16 cellular contexts compared by ENCODE assay signal in the genomic region with DNA sequence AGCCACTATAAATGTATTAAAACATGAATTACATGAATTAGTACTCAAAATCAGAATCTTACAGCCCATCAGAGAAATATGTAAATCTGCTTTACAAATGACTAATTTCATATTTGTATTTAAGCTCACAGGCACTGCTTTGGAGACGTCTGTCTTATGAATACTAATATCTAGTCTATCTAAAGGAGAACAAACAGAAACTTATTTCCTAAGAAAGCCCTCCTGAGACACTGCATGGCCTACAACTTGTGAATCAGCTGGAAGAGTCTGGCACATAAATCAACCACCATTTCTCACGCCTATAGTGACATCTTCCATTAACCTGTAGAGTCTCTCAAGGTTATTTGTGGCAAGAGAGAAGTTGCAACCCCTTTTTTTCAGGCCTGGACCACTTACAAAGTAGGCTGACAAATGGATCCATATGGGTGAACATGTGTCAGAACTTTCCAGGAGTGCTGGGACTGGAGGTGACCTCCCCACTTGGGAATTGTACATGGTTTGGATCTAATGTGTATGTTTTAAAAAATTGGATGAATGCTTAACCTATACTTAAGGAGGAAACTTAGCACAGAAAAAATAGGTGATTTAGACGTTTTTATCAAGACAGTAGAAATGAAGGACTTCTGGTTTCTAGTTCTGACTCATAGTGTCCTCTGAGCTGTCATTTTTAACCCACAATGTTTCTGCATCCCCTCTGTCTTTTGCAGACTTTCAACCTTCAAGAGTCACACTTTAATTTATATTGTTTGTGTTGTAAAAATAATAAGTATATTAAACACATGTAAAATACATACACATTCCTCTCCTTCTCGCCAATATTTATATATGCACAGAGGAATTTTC.
DNase-seq lines count a peak whose midpoint lies in the region; ATAC-seq, FAIRE-seq and TF ChIP-seq lines count a peak whose summit lies in the region.
"Had no signal": no experiment of that assay in that cellular context is flagged by ENCODE, and none has a peak within 500 bp of the region (broad histone marks: within the 10 kb centered on the region; RNA-seq: fewer than 3 reads in every experiment).

No MANE protein-coding gene starts in this region.

- ATAC-seq in HG03280 (IDR thresholded peaks at IDR 0.05; ENCODE audit: unreplicated experiment) (peak; percentile 77), pancreas (no peak)
- ATAC-seq: T-helper 17 cell had no signal

- intact Hi-C loops in left ventricle myocardium inferior (cut with micrococcal nuclease) (no loop called here), cardiac septum (cut with DNase I) (loop anchor here (10.0 kb wide), 1 partner anchor 263 kb away; no protein-coding TSS in a partner anchor), pancreas (cut with DNase I) (no loop called here)

- WGBS in pancreas, 2 donors: 70 to 72% methylated on average over 4 of the region's 4 CpGs

- H3K36me3 ChIP-seq in left ventricle myocardium inferior (no peaks in the 10 kb centered on the region), HEK293 (ENCODE audit: control insufficient read depth in 2 of 2, insufficient read depth in 1 of 2, low read length in 2 of 2) (no peaks in the 10 kb centered on the region), pancreas (no peaks in the 10 kb centered on the region)
- H3K36me3 ChIP-seq: brain microvascular endothelial cell had no signal

- no peaks in the 10 kb centered on the region for H3K27me3 ChIP-seq in left ventricle myocardium inferior (ENCODE audit: low read depth)
- no peaks in the 10 kb centered on the region for H3K27me3 ChIP-seq in pancreas
- H3K27me3 ChIP-seq: brain microvascular endothelial cell had no signal

- TF ChIP-seq CTCF in left ventricle myocardium inferior (IDR thresholded peaks at IDR 0.05; ENCODE audit: borderline replicate concordance) (no peak), HEK293 (tag by site-specific recombination; IDR thresholded peaks at IDR 0.05) (no peak), pancreas (IDR thresholded peaks at IDR 0.05) (no peak), coronary artery (IDR thresholded peaks at IDR 0.05) (no peak)

- H3K4me3 ChIP-seq in left ventricle myocardium inferior: no peak overlapping the region
- H3K4me3 ChIP-seq in HEK293 (ENCODE audit: low read depth, low read length): no peak overlapping the region
- H3K4me3 ChIP-seq in pancreas: no peak overlapping the region
- H3K4me3 ChIP-seq in coronary artery: no peak overlapping the region

- POLR2A ChIA-PET in HEK293 (lab: Yijun Ruan, JAX): no interaction called here

- no peaks in the 10 kb centered on the region for H3K9me3 ChIP-seq in left ventricle myocardium inferior (replicated peaks)
- H3K9me3 ChIP-seq in HEK293 (ENCODE audit: control insufficient read depth, insufficient read depth, low read depth, low read length): no peaks in the 10 kb centered on the region
- H3K9me3 ChIP-seq in pancreas: no peaks in the 10 kb centered on the region

- DNase-seq in left ventricle myocardium inferior (no peak), cardiac septum (ENCODE audit: low spot score) (no peak), pancreas (no peak), coronary artery (ENCODE audit: low spot score) (no peak)
- DNase-seq in stimulated activated naive CD4-positive, alpha-beta T cell (lab: John Stamatoyannopoulos, UW): no peak
- DNase-seq in activated naive CD4-positive, alpha-beta T cell treated with anti-CD3 and anti-CD28 coated beads, Interleukin-2, amount 50 U/mL, for 16 hours: no peak
- DNase-seq: brain microvascular endothelial cell; DMS79 treated with DMSO at 0.1 percent for 48 hours; erythroblast; H9; MV-4-11; NK-92 treated with Interleukin-12 subunit alpha and Interleukin-12 subunit beta, amount 100 ng/mL, for 24 hours; T-helper 17 cell had no signal

- peak overlapping the region; percentile 11 for H3K27ac ChIP-seq in left ventricle myocardium inferior (replicated peaks)
- no peak overlapping the region for H3K27ac ChIP-seq in HEK293 (ENCODE audit: extremely low read depth, low read depth, low read length)
- no peak overlapping the region for H3K27ac ChIP-seq in pancreas
- no peak overlapping the region for H3K27ac ChIP-seq in coronary artery
- H3K27ac ChIP-seq: brain microvascular endothelial cell had no signal

- FAIRE-seq in pancreas (lab: Jason Lieb, UNC): no peak
- FAIRE-seq: A204.1 had no signal

- H3K4me1 ChIP-seq in left ventricle myocardium inferior: peaks cover 14% of the 10 kb centered on the region
- no peaks in the 10 kb centered on the region for H3K4me1 ChIP-seq in HEK293 (ENCODE audit: control insufficient read depth, insufficient read depth, low read length)
- peaks cover 0 to 10% (median 5%) of the 10 kb centered on the region in 3 donors for H3K4me1 ChIP-seq in pancreas

- CTCF ChIA-PET in HEK293 (lab: Yijun Ruan, JAX): interaction anchor here (1.3 kb wide), 1 partner anchor 21 kb away, joined by 7 read pairs; no protein-coding TSS in a partner anchor

TF ChIP-seq in HEK293, 187 proteins besides CTCF, POLR2A, EP300 and RAD21:
- TF ChIP-seq ZNF133 (tag by site-specific recombination; IDR thresholded peaks at IDR 0.05): peak; percentile 39; the same call in 1 of the 2 replicates
- TF ChIP-seq TCF7L2 (IDR thresholded peaks at IDR 0.05; ENCODE audit: borderline replicate concordance, low read depth, low read length): no peak
